ENCODE assay signal across 21 cellular contexts in the genomic region with DNA sequence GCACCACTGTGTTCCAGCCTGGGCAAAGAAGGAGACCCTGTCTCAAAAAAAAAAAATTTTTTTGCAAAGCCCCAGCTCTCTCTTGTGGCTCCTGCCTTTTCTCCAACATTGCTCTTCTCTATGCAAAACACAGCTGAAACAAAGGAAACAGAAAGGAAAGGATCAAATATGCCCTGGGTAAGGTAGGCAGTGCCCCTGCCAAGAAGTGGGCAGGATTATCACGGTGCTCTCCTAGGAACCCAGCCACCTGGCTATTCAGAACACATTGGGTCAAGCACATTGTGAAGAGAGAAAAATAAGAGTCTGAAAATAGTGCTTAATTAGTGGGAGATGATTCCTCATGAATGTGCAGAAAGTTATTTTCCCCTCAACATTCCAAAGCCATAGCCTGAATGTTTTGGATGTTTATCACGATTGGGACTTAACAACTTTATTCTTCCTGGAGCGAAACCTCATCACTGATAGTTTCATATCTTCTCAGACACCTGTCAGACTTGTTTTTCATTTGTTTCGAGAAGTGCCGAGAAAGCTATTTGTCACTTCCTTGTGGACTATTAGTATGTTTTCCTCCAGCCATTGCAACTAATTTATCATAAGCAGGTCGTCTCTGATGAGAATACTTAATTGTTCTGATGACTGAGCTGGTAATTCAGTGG. TPM values are rescaled to one million over a fixed set of nuclear protein-coding genes. Genes with fewer than 3 reads are reported as not detected.
DNase-seq lines count a peak whose midpoint lies in the region; ATAC-seq, FAIRE-seq and TF ChIP-seq lines count a peak whose summit lies in the region.
"Had no signal": no experiment of that assay in that cellular context is flagged by ENCODE, and none has a peak within 500 bp of the region (broad histone marks: within the 10 kb centered on the region; RNA-seq: fewer than 3 reads in every experiment).

No MANE protein-coding gene starts in this region.

- H3K27ac Mint-ChIP-seq in activated CD4-positive, alpha-beta memory T cell treated with anti-CD3 and anti-CD28 coated beads for 36 hours: no peak overlapping the region

- H3K4me1 ChIP-seq in endothelial cell of umbilical vein (ENCODE audit: control insufficient read depth, extremely low read depth, insufficient read depth, low read length): peaks cover 15% of the 10 kb centered on the region
- H3K4me1 ChIP-seq in osteoblast (ENCODE audit: insufficient read depth, low read length): peaks cover 21% of the 10 kb centered on the region
- peaks cover 5 to 17% of the 10 kb centered on the region in 2 donors for H3K4me1 ChIP-seq in thyroid gland

- dilution Hi-C loops in endothelial cell of umbilical vein (cut with MboI; ENCODE audit: extremely low pct_ligation_motif_present, low sequenced_read_pairs): no loop called here

- H3K4me3 ChIP-seq in BJ (ENCODE audit: low read depth, low read length) (no peak overlapping the region), endothelial cell of umbilical vein (replicated peaks in 1 of 3; ENCODE audit: insufficient read depth in 1 of 3, low read depth in 1 of 3, low read length in 3 of 3) (no peak overlapping the region), osteoblast (ENCODE audit: insufficient read depth, low read length) (no peak overlapping the region), thyroid gland (replicated peaks in 1 of 3) (no peak overlapping the region)
- H3K4me3 ChIP-seq: body of pancreas, suprapubic skin had no signal

- peaks cover 2% of the 10 kb centered on the region for H3K4me1 Mint-ChIP-seq in activated CD4-positive, alpha-beta memory T cell treated with anti-CD3 and anti-CD28 coated beads for 36 hours (ENCODE audit: low read depth)

- H4K20me1 ChIP-seq in endothelial cell of umbilical vein (replicated peaks; ENCODE audit: control insufficient read depth, extremely low read depth, insufficient read depth, low read length): no peaks in the 10 kb centered on the region
- no peaks in the 10 kb centered on the region for H4K20me1 ChIP-seq in osteoblast (ENCODE audit: insufficient read depth, low read length)

- TF ChIP-seq CTCF in BJ (IDR thresholded peaks at IDR 0.05; ENCODE audit: insufficient read depth, low read depth, low read length): no peak
- TF ChIP-seq CTCF in endothelial cell of umbilical vein (IDR thresholded peaks at IDR 0.05; ENCODE audit: extremely low read depth in 1 of 2, insufficient read depth in 1 of 2, low read depth in 1 of 2, low read length in 2 of 2): no peak
- no peak for TF ChIP-seq CTCF in osteoblast (IDR thresholded peaks at IDR 0.05; ENCODE audit: extremely low read depth, low read depth, low read length)
- no peak for TF ChIP-seq CTCF in omental fat pad (IDR thresholded peaks at IDR 0.05)
- no peak for TF ChIP-seq CTCF in thyroid gland (IDR thresholded peaks at IDR 0.05)

- TF ChIP-seq POLR2A in endothelial cell of umbilical vein (IDR thresholded peaks at IDR 0.05; ENCODE audit: low read depth, low read length): no peak
- no peak for TF ChIP-seq POLR2A in thyroid gland (IDR thresholded peaks at IDR 0.05)

- intact Hi-C loops in endothelial cell of umbilical vein (cut with micrococcal nuclease) (loop anchor here (2.0 kb wide), 1 partner anchor 57 kb away; no protein-coding TSS in a partner anchor), thyroid gland (cut with DNase I) (no loop called here)
- intact Hi-C loops in activated CD4-positive, alpha-beta memory T cell treated with anti-CD3 and anti-CD28 coated beads for 36 hours (cut with micrococcal nuclease): no loop called here

- H3K4me2 ChIP-seq in endothelial cell of umbilical vein (ENCODE audit: insufficient read depth, low read length) (peak overlapping the region; percentile 59), osteoblast (ENCODE audit: insufficient read depth, low read length) (no peak overlapping the region)

- no peak overlapping the region for H3K4me3 Mint-ChIP-seq in activated CD4-positive, alpha-beta memory T cell treated with anti-CD3 and anti-CD28 coated beads for 36 hours

- no peaks in the 10 kb centered on the region for H3K36me3 Mint-ChIP-seq in activated CD4-positive, alpha-beta memory T cell treated with anti-CD3 and anti-CD28 coated beads for 36 hours

- no peaks in the 10 kb centered on the region for H3K9me3 ChIP-seq in endothelial cell of umbilical vein (replicated peaks; ENCODE audit: control insufficient read depth, insufficient read depth, low read length)
- no peaks in the 10 kb centered on the region for H3K9me3 ChIP-seq in osteoblast (ENCODE audit: low read depth, low read length)
- no peaks in the 10 kb centered on the region for H3K9me3 ChIP-seq in thyroid gland
- H3K9me3 ChIP-seq: body of pancreas, neutrophil, suprapubic skin had no signal

- BruUV-seq in endothelial cell of umbilical vein (replicated peaks; lab: Mats Ljungman, UMichigan): no TSS peak

- H2AFZ ChIP-seq in endothelial cell of umbilical vein (ENCODE audit: low read depth, low read length) (no peak overlapping the region), osteoblast (ENCODE audit: low read length) (no peak overlapping the region)

- peak overlapping the region; percentile 69 for H3K27ac ChIP-seq in endothelial cell of umbilical vein (ENCODE audit: insufficient read depth, low read depth, low read length)
- no peak overlapping the region for H3K27ac ChIP-seq in osteoblast (ENCODE audit: low read depth, low read length)
- H3K27ac ChIP-seq in thyroid gland: no peak overlapping the region
- H3K27ac ChIP-seq: neutrophil, suprapubic skin had no signal

- WGBS in thyroid gland, 2 donors: 54 to 59% methylated on average over 6 of the region's 6 CpGs

- H3K27me3 ChIP-seq in BJ (ENCODE audit: control insufficient read depth, insufficient read depth, low read length): no peaks in the 10 kb centered on the region
- H3K27me3 ChIP-seq in endothelial cell of umbilical vein (ENCODE audit: control insufficient read depth in 2 of 2, insufficient read depth in 2 of 2, low read length in 2 of 2): no peaks in the 10 kb centered on the region
- H3K27me3 ChIP-seq in osteoblast (ENCODE audit: insufficient read depth, low read length): peaks cover 5% of the 10 kb centered on the region
- H3K27me3 ChIP-seq in thyroid gland: no peaks in the 10 kb centered on the region
- H3K27me3 ChIP-seq: body of pancreas, suprapubic skin had no signal

- CTCF ChIA-PET in BJ (lab: Yijun Ruan, JAX) (interaction anchor here (1.1 to 1.6 kb wide), 3 partner anchors 11 to 30 kb away, joined by 3 to 5 read pairs (median 4); no protein-coding TSS in a partner anchor), endothelial cell of umbilical vein (lab: Charles Lee) (interaction anchor here (0.9 to 1.5 kb wide), 9 partner anchors 11 to 353 kb away, joined by 3 to 6 read pairs (median 4); no protein-coding TSS in a partner anchor)
- CTCF ChIA-PET in activated CD4-positive, alpha-beta memory T cell treated with anti-CD3 and anti-CD28 coated beads for 36 hours (lab: Charles Lee): no interaction called here

- peaks cover 5% of the 10 kb centered on the region for H3K27me3 Mint-ChIP-seq in activated CD4-positive, alpha-beta memory T cell treated with anti-CD3 and anti-CD28 coated beads for 36 hours

- DNase-seq in BJ (ENCODE audit: low read depth) (peak; percentile 60), LHCN-M2 (ENCODE audit: low read depth) (peak; percentile 48), endothelial cell of umbilical vein (ENCODE audit: low read depth, low spot score) (peak; percentile 80), osteoblast (ENCODE audit: insufficient read length, low spot score, missing footprints) (peak; percentile 55), omental fat pad (ENCODE audit: low spot score) (no peak), thyroid gland (no peak), NCI-H1092 treated with DMSO at 0.1 percent for 48 hours (lab: John Stamatoyannopoulos, UW) (no peak)
- no peak for DNase-seq in activated CD4-positive, alpha-beta memory T cell treated with anti-CD3 and anti-CD28 coated beads for 36 hours
- DNase-seq: activated CD4-positive, alpha-beta T cell treated with anti-CD3 and anti-CD28 coated beads, Interleukin-2, amount 50 U/mL, for 4 hours; activated naive CD4-positive, alpha-beta T cell treated with anti-CD3 and anti-CD28 coated beads, Interleukin-2, amount 50 U/mL, for 16 hours; activated T-cell treated with anti-CD3 and anti-CD28 coated beads, Interleukin-2, amount 50 U/mL, for 1 hour; Calu3; GDM1; islet precursor cell; NCI-H1092; stimulated activated CD4-positive, alpha-beta T cell treated with anti-CD3 and anti-CD28 coated beads, Interleukin-4, amount 100 ng/mL, for 1 hour had no signal

- FAIRE-seq in endothelial cell of umbilical vein (lab: Jason Lieb, UNC): no peak
- FAIRE-seq: GM12892, RCC 7860 had no signal

- H3K9me3 Mint-ChIP-seq in activated CD4-positive, alpha-beta memory T cell treated with anti-CD3 and anti-CD28 coated beads for 36 hours: no peaks in the 10 kb centered on the region

- POLR2A ChIA-PET in BJ (lab: Charles Lee): interaction anchor here (0.5 kb wide), 1 partner anchor 1810 kb away, joined by 3 read pairs; no protein-coding TSS in a partner anchor
- POLR2A ChIA-PET in endothelial cell of umbilical vein (lab: Charles Lee): no interaction called here
- POLR2A ChIA-PET in activated CD4-positive, alpha-beta memory T cell treated with anti-CD3 and anti-CD28 coated beads for 36 hours (lab: Charles Lee): no interaction called here

- no peaks in the 10 kb centered on the region for H3K79me2 ChIP-seq in endothelial cell of umbilical vein (ENCODE audit: control insufficient read depth, insufficient read depth, low read length)
- no peaks in the 10 kb centered on the region for H3K79me2 ChIP-seq in osteoblast (ENCODE audit: insufficient read depth, low read length)

- H3K36me3 ChIP-seq in BJ (ENCODE audit: control insufficient read depth, insufficient read depth, low read length): peaks cover 2% of the 10 kb centered on the region; the same call in 1 of the 2 replicates
- H3K36me3 ChIP-seq in endothelial cell of umbilical vein (ENCODE audit: control insufficient read depth in 2 of 2, extremely low read depth in 1 of 2, insufficient read depth in 2 of 2, low read length in 2 of 2): peaks cover 0 to 6% of the 10 kb centered on the region in 2 experiments
- H3K36me3 ChIP-seq in osteoblast (ENCODE audit: insufficient read depth, low read length): no peaks in the 10 kb centered on the region
- no peaks in the 10 kb centered on the region for H3K36me3 ChIP-seq in thyroid gland
- H3K36me3 ChIP-seq: neutrophil had no signal

- ATAC-seq in omental fat pad (ENCODE audit: low FRiP score): no peak
- ATAC-seq: body of pancreas had no signal

- H3K9ac ChIP-seq in endothelial cell of umbilical vein (replicated peaks; ENCODE audit: extremely low read depth, insufficient read depth, low read length): peak overlapping the region; percentile 21

- no peaks in the 10 kb centered on the region for H3K9me1 ChIP-seq in endothelial cell of umbilical vein (replicated peaks; ENCODE audit: control insufficient read depth, extremely low read depth, insufficient read depth, low read length)

RNA-seq across cellular contexts. Expression of gene RPL31, which starts 42.7 kb away (rescaled TPM):
- polyA plus RNA-seq in BJ (2011; rRNA removed): 1,622 and 3,206 TPM in 2 replicates
- 106 and 133 TPM in 2 replicates for polyA minus RNA-seq in BJ (2011; rRNA and poly(A)+ RNA removed)
- total RNA-seq in LHCN-M2 (2014; rRNA removed): 466 and 736 TPM in 2 replicates
- 2,800 TPM for polyA plus RNA-seq in LHCN-M2 (2012)
- total RNA-seq in endothelial cell of umbilical vein: 1,337 and 1,355 TPM in 2 replicates
- polyA plus RNA-seq in endothelial cell of umbilical vein: 975 and 1,137 TPM in 2 replicates
- polyA plus RNA-seq in endothelial cell of umbilical vein (2011; cell fraction: cytosol; rRNA removed): 3,338 and 4,040 TPM in 2 replicates
- polyA plus RNA-seq in endothelial cell of umbilical vein (2011; cell fraction: nucleus; rRNA removed): 767 and 904 TPM in 2 replicates
- polyA plus RNA-seq in endothelial cell of umbilical vein (2012): 4,052 and 5,308 TPM in 2 replicates
- 521 and 829 TPM in 2 replicates for polyA minus RNA-seq in endothelial cell of umbilical vein
- 362 TPM for polyA minus RNA-seq in endothelial cell of umbilical vein (2011; cell fraction: cytosol; rRNA and poly(A)+ RNA removed)
- 83.9 and 84.4 TPM in 2 replicates for polyA minus RNA-seq in endothelial cell of umbilical vein (2011; cell fraction: nucleus; rRNA and poly(A)+ RNA removed)
- total RNA-seq in osteoblast: 760 and 907 TPM in 2 replicates
- 1,000 to 10,000 TPM; 1,177 to 1,447 (median 1,367) TPM for total RNA-seq in omental fat pad
- total RNA-seq in thyroid gland: 1,000 to 10,000 TPM in 1 of 4 donors, 100 to 1,000 TPM in 3; 216 to 1,406 (median 718) TPM
- 1,000 to 10,000 TPM; 1,809 to 1,825 TPM for total RNA-seq in activated CD4-positive, alpha-beta memory T cell treated with anti-CD3 and anti-CD28 coated beads for 36 hours

Comparison
In these comparisons a context has a peak if more than half of its experiments do, and no peak if none do; other contexts are left out.
1. DNase-seq: peak in BJ (single experiment), LHCN-M2 (single experiment), endothelial cell of umbilical vein (single experiment) and osteoblast (single experiment); none in omental fat pad (single experiment), thyroid gland (0 of 2), activated CD4-positive, alpha-beta memory T cell treated with anti-CD3 and anti-CD28 coated beads for 36 hours (single experiment) and NCI-H1092 treated with DMSO at 0.1 percent for 48 hours (single experiment).